In genomic region chr19:35994868-35995654, GRCh38 we compare ENCODE assay signal across 1 cellular context.
A peak's percentile ranks its signal among the peaks of the same experiment; 100 is the strongest.
TF ChIP-seq lines count a peak whose summit lies in the region.

TSS of gene SDHAF1 (plus strand) at chr19:35995188. CDS start at chr19:35995275, 87 bp downstream.

TF ChIP-seq in K562, 482 proteins besides CTCF, POLR2A, EP300 and RAD21 (continued from another document):
- TF ChIP-seq E2F1 (CRISPR knock-in tag; IDR thresholded peaks at IDR 0.05): peak; percentile 72; the same call in 1 of the 2 replicates
- no peak for TF ChIP-seq USF2 (CRISPR knock-in tag; IDR thresholded peaks at IDR 0.05)
- peak; percentile 89 for TF ChIP-seq CREB1 (IDR thresholded peaks at IDR 0.05)
- TF ChIP-seq CREB1 (CRISPR knock-in tag; IDR thresholded peaks at IDR 0.05): peak; percentile 80
- no peak for TF ChIP-seq ZNF146 (CRISPR knock-in tag; IDR thresholded peaks at IDR 0.05; ENCODE audit: unreplicated experiment)
- peak; percentile 84 for TF ChIP-seq SAP30 (IDR thresholded peaks at IDR 0.05; ENCODE audit: borderline replicate concordance, insufficient read depth, low read depth, low read length, poor library complexity, severe bottlenecking)
- peak; percentile 94 for TF ChIP-seq CREM (IDR thresholded peaks at IDR 0.05; ENCODE audit: low read depth)
- no peak for TF ChIP-seq BRF1 (IDR thresholded peaks at IDR 0.05; ENCODE audit: borderline replicate concordance, extremely low read depth, insufficient read length)
- peak; percentile 74 for TF ChIP-seq DACH1 (IDR thresholded peaks at IDR 0.05; ENCODE audit: partially characterized antibody)
- peak; percentile 69 for TF ChIP-seq HCFC1 (IDR thresholded peaks at IDR 0.05; ENCODE audit: low read depth, low read length)
- TF ChIP-seq RBM25 (IDR thresholded peaks at IDR 0.05; ENCODE audit: low read depth, low read length, severe bottlenecking): peak; percentile 76
- peak; percentile 55; the same call in 1 of the 2 replicates for TF ChIP-seq TGIF2 (CRISPR knock-in tag; IDR thresholded peaks at IDR 0.05)
- TF ChIP-seq AFF1 (IDR thresholded peaks at IDR 0.05; ENCODE audit: low read depth in 1 of 2, partially characterized antibody in 2 of 2): no peak
- peak; percentile 14; the same call in 1 of the 2 replicates for TF ChIP-seq HDAC2 (IDR thresholded peaks at IDR 0.05)
- peak; percentile 82 for TF ChIP-seq MAX (CRISPR knock-in tag; IDR thresholded peaks at IDR 0.05)
- peak; percentile 85 for TF ChIP-seq MBD2 (IDR thresholded peaks at IDR 0.05; ENCODE audit: borderline replicate concordance, low read depth)
- TF ChIP-seq SLC30A9 (CRISPR knock-in tag; IDR thresholded peaks at IDR 0.05): no peak
- TF ChIP-seq HDGF (IDR thresholded peaks at IDR 0.05): peak; percentile 51; the same call in 1 of the 2 replicates
- peak in 1 of 3 experiments; percentile 52; a peak in 1 of 6 replicates for TF ChIP-seq ZBTB11 (CRISPR knock-in tag; IDR thresholded peaks at IDR 0.05)
- TF ChIP-seq ETV1 (tag; conservative IDR thresholded peaks at IDR 0.05; ENCODE audit: low read depth): peak; percentile 51
- peak; percentile 80 to 83 for TF ChIP-seq NRF1 (conservative IDR thresholded peaks at IDR 0.05 in 1 of 2, IDR thresholded peaks at IDR 0.05 in 1 of 2)
- no peak for TF ChIP-seq ZNF212 (CRISPR knock-in tag; IDR thresholded peaks at IDR 0.05)
- TF ChIP-seq ATF1 (CRISPR knock-in tag; IDR thresholded peaks at IDR 0.05): peak; percentile 41; the same call in 1 of the 2 replicates
- TF ChIP-seq ATF1 (tag; IDR thresholded peaks at IDR 0.05): peak; percentile 95
- TF ChIP-seq PHF20 (IDR thresholded peaks at IDR 0.05; ENCODE audit: partially characterized antibody): peak; percentile 69
- TF ChIP-seq SRSF3 (IDR thresholded peaks at IDR 0.05; ENCODE audit: insufficient read depth, low read length): 0 out of 2 replicates have a peak, but pooled peaks have one; percentile 26
TF ChIP-seq in K562: peak in this region for 130.
